33 cellular contexts compared by ENCODE assay signal in genomic region chr16:52005551-52005950, GRCh38.
"Had no signal": no experiment of that assay in that cellular context is flagged by ENCODE, and none has a peak within 500 bp of the region (broad histone marks: within the 10 kb centered on the region; RNA-seq: fewer than 3 reads in every experiment).

No MANE protein-coding gene starts in this region.

- H3K4me1 ChIP-seq: adrenal gland, ascending aorta, breast epithelium had no signal

- H3K4me3 ChIP-seq: adrenal gland, ascending aorta, body of pancreas, breast epithelium, cardiac muscle cell had no signal

- H3K9me3 ChIP-seq: adrenal gland, ascending aorta, body of pancreas, breast epithelium had no signal

- FAIRE-seq: astrocyte had no signal

- H3K36me3 ChIP-seq: adrenal gland, ascending aorta, brain microvascular endothelial cell, breast epithelium, cardiac muscle cell had no signal

- H3K27me3 ChIP-seq: adrenal gland, ascending aorta, body of pancreas, brain microvascular endothelial cell, breast epithelium, cardiac muscle cell had no signal

- H3K27ac ChIP-seq: adrenal gland, ascending aorta, body of pancreas, brain microvascular endothelial cell, breast epithelium, cardiac muscle cell had no signal

- ATAC-seq: activated naive CD4-positive, alpha-beta T cell treated with anti-CD3 and anti-CD28 coated beads, Interleukin-2, amount 50 U/mL, for 72 hours; activated naive CD8-positive, alpha-beta T cell treated with anti-CD3 and anti-CD28 coated beads, Interleukin-2, amount 50 U/mL, for 24 hours; activated T-cell treated with anti-CD3 and anti-CD28 coated beads, Interleukin-2, amount 50 U/mL, for 4 hours; activated T-cell treated with anti-CD3 and anti-CD28 coated beads, Interleukin-2, amount 50 U/mL, for 72 hours; activated T-helper 17 cell treated with anti-CD3 and anti-CD28 coated beads, Interleukin-2, amount 50 U/mL, for 72 hours; body of pancreas had no signal

- DNase-seq: activated effector memory CD4-positive, alpha-beta T cell treated with anti-CD3 and anti-CD28 coated beads, Interleukin-2, amount 50 U/mL, for 16 hours; activated effector memory CD4-positive, alpha-beta T cell treated with Interleukin-2 at 50 U/mL for 16 hours; activated gamma-delta T cell; activated gamma-delta T cell treated with Interleukin-2 at 50 U/mL for 16 hours; activated naive CD4-positive, alpha-beta T cell; activated naive CD4-positive, alpha-beta T cell treated with anti-CD3 and anti-CD28 coated beads for 36 hours; activated naive CD4-positive, alpha-beta T cell treated with anti-CD3 and anti-CD28 coated beads, Interleukin-2, amount 10 ng/mL, durations not matched to agents 7 days and 5 days; activated naive CD4-positive, alpha-beta T cell treated with anti-CD3 and anti-CD28 coated beads, Interleukin-2, amount 50 U/mL, for 16 hours; activated naive CD4-positive, alpha-beta T cell treated with Interleukin-2 at 50 U/mL for 16 hours; activated naive CD8-positive, alpha-beta T cell treated with anti-CD3 and anti-CD28 coated beads for 36 hours; activated naive CD8-positive, alpha-beta T cell treated with anti-CD3 and anti-CD28 coated beads, Interleukin-2, amount 10 ng/mL, durations not matched to agents 7 days and 5 days; activated naive CD8-positive, alpha-beta T cell treated with anti-CD3 and anti-CD28 coated beads, Interleukin-2, amount 50 U/mL, for 24 hours; activated T-cell treated with anti-CD3 and anti-CD28 coated beads, Interleukin-2, amount 50 U/mL, for 1 hour; activated T-cell treated with anti-CD3 and anti-CD28 coated beads, Interleukin-2, amount 50 U/mL, for 24 hours; activated T-cell treated with anti-CD3 and anti-CD28 coated beads, Interleukin-2, amount 50 U/mL, for 4 hours; activated T-cell treated with anti-CD3 and anti-CD28 coated beads, Interleukin-2, amount 50 U/mL, for 48 hours; activated T-cell treated with anti-CD3 and anti-CD28 coated beads, Interleukin-2, amount 50 U/mL, for 72 hours; adrenal gland; amniotic stem cell; amygdala; anterior cingulate cortex; aorta; body of pancreas; brain microvascular endothelial cell; caudate nucleus; central memory CD4-positive, alpha-beta T cell; cerebellar nuclear complex had no signal
